ENCODE assay signal across 8 cellular contexts in genomic region chr16:1351582-1352362, GRCh38. TPM values are rescaled to one million over a fixed set of nuclear protein-coding genes. Genes with fewer than 3 reads are reported as not detected.
A peak's percentile ranks its signal among the peaks of the same experiment; 100 is the strongest.
DNase-seq lines count a peak whose midpoint lies in the region; FAIRE-seq and TF ChIP-seq lines count a peak whose summit lies in the region.

GNPTG (plus strand) TSS chr16:1351931; CDS start chr16:1351966, 35 bp downstream.
TSR3 (minus strand) TSS chr16:1351878; CDS start chr16:1351804, 74 bp downstream.

- H3K9me3 ChIP-seq in HEK293 (ENCODE audit: control insufficient read depth, insufficient read depth, low read depth, low read length) (no peaks in the 10 kb centered on the region), astrocyte (ENCODE audit: insufficient read depth, low read depth, low read length) (no peaks in the 10 kb centered on the region), vagina (no peaks in the 10 kb centered on the region)

- H3K79me2 ChIP-seq in astrocyte (ENCODE audit: insufficient read depth, low read length) = peaks cover 70% of the 10 kb centered on the region

- FAIRE-seq in astrocyte (lab: Jason Lieb, UNC) = no peak

- H3K9ac ChIP-seq in astrocyte (ENCODE audit: low read length) = peak within 1 kb of the TSS; percentile 91

- H3K4me3 ChIP-seq in HEK293 (ENCODE audit: low read depth, low read length) (peak within 1 kb of the TSS; percentile 96), astrocyte (ENCODE audit: insufficient read depth, low read depth, low read length) (peak within 1 kb of the TSS; percentile 93), vagina (peak within 1 kb of the TSS; percentile 97 to 99)

- H3K9me3 Mint-ChIP-seq in astrocyte (ENCODE audit: unreplicated experiment) = no peaks in the 10 kb centered on the region

- CTCF ChIA-PET in HEK293 (lab: Yijun Ruan, JAX) = no interaction called here

- H3K36me3 Mint-ChIP-seq in astrocyte (ENCODE audit: low read depth, unreplicated experiment) = no peaks in the 10 kb centered on the region

- H3K4me2 ChIP-seq in astrocyte (ENCODE audit: low read length) = peak within 1 kb of the TSS; percentile 99

- peak within 1 kb of the TSS; percentile 96 for H3K4me3 Mint-ChIP-seq in astrocyte (ENCODE audit: unreplicated experiment)

- H3K27ac Mint-ChIP-seq in astrocyte (ENCODE audit: unreplicated experiment) = peak within 1 kb of the TSS; percentile 53

- H4K20me1 ChIP-seq in astrocyte (ENCODE audit: insufficient read depth, low read length) = peaks cover 49% of the 10 kb centered on the region

- H3K4me1 Mint-ChIP-seq in astrocyte (ENCODE audit: low read depth, unreplicated experiment) = peaks cover 8% of the 10 kb centered on the region

- H3K27me3 ChIP-seq in astrocyte (ENCODE audit: insufficient read depth, low read length) (no peaks in the 10 kb centered on the region), vagina (no peaks in the 10 kb centered on the region)

- H3K4me1 ChIP-seq in HEK293 (ENCODE audit: control insufficient read depth, insufficient read depth, low read length) (peaks cover 5% of the 10 kb centered on the region; the same call in 1 of the 2 replicates), astrocyte (ENCODE audit: insufficient read depth, low read length) (peaks cover 16% of the 10 kb centered on the region), vagina (peaks cover 35% of the 10 kb centered on the region)

- H3K36me3 ChIP-seq in HEK293 (ENCODE audit: control insufficient read depth in 2 of 2, insufficient read depth in 1 of 2, low read length in 2 of 2) (peaks cover 0 to 34% of the 10 kb centered on the region in 2 experiments; a peak in 1 of 3 replicates), astrocyte (ENCODE audit: insufficient read depth, low read length) (no peaks in the 10 kb centered on the region), vagina (peaks cover 0 to 20% of the 10 kb centered on the region in 2 donors)

- peak within 1 kb of the TSS; percentile 92 for H2AFZ ChIP-seq in astrocyte (ENCODE audit: low read depth, low read length)

- TF ChIP-seq CTCF in GM10266 (IDR thresholded peaks at IDR 0.05; ENCODE audit: control insufficient read depth, insufficient read depth, low read depth, missing control alignments) (peak; percentile 4), HEK293 (tag by site-specific recombination; IDR thresholded peaks at IDR 0.05) (no peak), astrocyte (IDR thresholded peaks at IDR 0.05; ENCODE audit: insufficient read depth, low read depth, low read length) (no peak), vagina (IDR thresholded peaks at IDR 0.05) (no peak)

- POLR2A ChIA-PET in HEK293 (lab: Yijun Ruan, JAX) = interaction anchor here (1.1 kb wide), 1 partner anchor 9 kb away, joined by 4 read pairs; no protein-coding TSS in a partner anchor

- H3K27me3 Mint-ChIP-seq in astrocyte (ENCODE audit: low read depth, unreplicated experiment) = no peaks in the 10 kb centered on the region

- peak; percentile 99 for DNase-seq in GM10266 (ENCODE audit: extremely low spot score)
- DNase-seq in NAMALWA (ENCODE audit: low spot score) = peak; percentile 89
- DNase-seq in T-helper 9 cell = peak; percentile 78
- peak; percentile 74 for DNase-seq in astrocyte (ENCODE audit: low read depth)
- peak; percentile 87 for DNase-seq in hepatic stellate cell (ENCODE audit: low spot score)
- DNase-seq in renal cortical epithelial cell (ENCODE audit: low read depth) = peak; percentile 59
- no peak for DNase-seq in vagina (ENCODE audit: extremely low spot score in 2 of 2)

- intact Hi-C loops in vagina (cut with DNase I) = no loop called here

- peak in 1 of 2 donors; percentile 46 for TF ChIP-seq POLR2A in vagina (IDR thresholded peaks at IDR 0.05)

- H3K27ac ChIP-seq in HEK293 (ENCODE audit: extremely low read depth, low read depth, low read length) = peak within 1 kb of the TSS; percentile 47; the same call in 1 of the 2 replicates
- H3K27ac ChIP-seq in astrocyte (ENCODE audit: low read depth, low read length) = peak within 1 kb of the TSS; percentile 41
- H3K27ac ChIP-seq in vagina = peak within 1 kb of the TSS; percentile 71

TF ChIP-seq in HEK293, 187 proteins besides CTCF, POLR2A, EP300 and RAD21 (continues in another document):
- peak; percentile 96 for TF ChIP-seq YY1 (tag by site-specific recombination; IDR thresholded peaks at IDR 0.05)
- no peak for TF ChIP-seq HOXA7 (CRISPR knock-in tag; IDR thresholded peaks at IDR 0.05; ENCODE audit: borderline replicate concordance)
- no peak for TF ChIP-seq ZNF324 (tag by site-specific recombination; IDR thresholded peaks at IDR 0.05)
- TF ChIP-seq ZBTB44 (tag by site-specific recombination; IDR thresholded peaks at IDR 0.05) = peak; percentile 84
- peak; percentile 84; the same call in 1 of the 2 replicates for TF ChIP-seq ZSCAN30 (tag by site-specific recombination; IDR thresholded peaks at IDR 0.05)
- no peak for TF ChIP-seq ZNF24 (tag by site-specific recombination; IDR thresholded peaks at IDR 0.05)
- TF ChIP-seq AEBP2 (tag by site-specific recombination; IDR thresholded peaks at IDR 0.05; ENCODE audit: borderline replicate concordance) = no peak
- no peak for TF ChIP-seq ZNF426 (tag by site-specific recombination; IDR thresholded peaks at IDR 0.05)
- TF ChIP-seq ZBTB10 (tag by site-specific recombination; IDR thresholded peaks at IDR 0.05) = no peak
- no peak for TF ChIP-seq ZNF558 (tag by site-specific recombination; IDR thresholded peaks at IDR 0.05)
- peak; percentile 65; the same call in 1 of the 2 replicates for TF ChIP-seq ZBTB6 (tag by site-specific recombination; IDR thresholded peaks at IDR 0.05)
- TF ChIP-seq ZSCAN5A (tag by site-specific recombination; IDR thresholded peaks at IDR 0.05) = no peak

RNA-seq across cellular contexts. Expression of gene GNPTG, which starts in this region (rescaled TPM):
- total RNA-seq in astrocyte = 45.5 and 60.5 TPM in 2 replicates
- 30.6 and 101 TPM in 2 replicates for total RNA-seq in renal cortical epithelial cell
- 63.3 TPM for total RNA-seq in vagina

RNA-seq across cellular contexts. Expression of gene TSR3, which starts in this region (rescaled TPM):
- total RNA-seq in astrocyte = 60.1 and 63.3 TPM in 2 replicates
- total RNA-seq in renal cortical epithelial cell = 56.9 and 85.1 TPM in 2 replicates
- 60.6 TPM for total RNA-seq in vagina

Comparison
In these comparisons a context has a peak if more than half of its experiments do, and no peak if none do; other contexts are left out.
1. DNase-seq: peak in GM10266 (single experiment), NAMALWA (single experiment), T-helper 9 cell (single experiment), astrocyte (single experiment), hepatic stellate cell (single experiment) and renal cortical epithelial cell (single experiment); none in vagina (0 of 2).
2. Peak in every context shown above with its lines, with median percentiles within 50 percentile points of each other: H3K27ac ChIP-seq and H3K4me3 ChIP-seq.